ENCODE assay signal across 17 cellular contexts in genomic region chr5:16548812-16549211, GRCh38.
A peak's percentile ranks its signal among the peaks of the same experiment; 100 is the strongest.
DNase-seq lines count a peak whose midpoint lies in the region; ATAC-seq and TF ChIP-seq lines count a peak whose summit lies in the region.
"Had no signal": no experiment of that assay in that cellular context is flagged by ENCODE, and none has a peak within 500 bp of the region (broad histone marks: within the 10 kb centered on the region; RNA-seq: fewer than 3 reads in every experiment).

No MANE protein-coding gene starts in this region.

- H3K4me3 ChIP-seq in heart right ventricle (no peak overlapping the region), left ventricle myocardium inferior (no peak overlapping the region), psoas muscle (peak overlapping the region; percentile 55), vagina (no peak overlapping the region), tibial artery (no peak overlapping the region)

- H3K36me3 ChIP-seq in heart right ventricle = no peaks in the 10 kb centered on the region
- no peaks in the 10 kb centered on the region for H3K36me3 ChIP-seq in left ventricle myocardium inferior
- H3K36me3 ChIP-seq in psoas muscle (ENCODE audit: insufficient read depth in 1 of 2, low read depth in 1 of 2) = no peaks in the 10 kb centered on the region
- no peaks in the 10 kb centered on the region for H3K36me3 ChIP-seq in vagina
- H3K36me3 ChIP-seq in tibial artery = no peaks in the 10 kb centered on the region
- H3K36me3 ChIP-seq: BE2C had no signal

- intact Hi-C loops in heart right ventricle (cut with DNase I) = loop anchor here in 3 of 10 donors (5.0 to 10.0 kb wide), 3 partner anchors 42 to 116 kb away; no protein-coding TSS in a partner anchor
- intact Hi-C loops in Right ventricle myocardium inferior (cut with DNase I) = no loop called here
- intact Hi-C loops in left ventricle myocardium inferior (cut with micrococcal nuclease) = no loop called here
- intact Hi-C loops in psoas muscle (cut with DNase I) = loop anchor here in 1 of 2 donors (5.0 kb wide), 1 partner anchor 42 kb away; no protein-coding TSS in a partner anchor
- intact Hi-C loops in vagina (cut with DNase I) = loop anchor here (10.0 kb wide), 1 partner anchor 54 kb away; no protein-coding TSS in a partner anchor
- intact Hi-C loops in tibial artery (cut with DNase I; ENCODE audit: low total_unique reads) = no loop called here

- 69 to 78% methylated on average over 3 of the region's 3 CpGs for WGBS in heart right ventricle, 2 donors
- 54 to 77% (median 56%) methylated on average over 3 of the region's 3 CpGs for WGBS in psoas muscle, 3 donors

- H3K27ac ChIP-seq in heart right ventricle (peak overlapping the region in 7 of 10 donors; percentile 36 to 86 (median 60)), left ventricle myocardium inferior (replicated peaks) (peak overlapping the region; percentile 68), psoas muscle (peak overlapping the region; percentile 84), vagina (peak overlapping the region; percentile 64), tibial artery (peak overlapping the region in 1 of 2 donors; percentile 10)
- H3K27ac ChIP-seq: KMS-11 had no signal

- ATAC-seq in heart right ventricle (no peak), Right ventricle myocardium inferior (no peak), psoas muscle (peak in 1 of 4 donors; percentile 33), HG03442 (IDR thresholded peaks at IDR 0.05; ENCODE audit: unreplicated experiment) (no peak)

- H3K9me3 ChIP-seq in heart right ventricle = no peaks in the 10 kb centered on the region
- H3K9me3 ChIP-seq in left ventricle myocardium inferior (replicated peaks) = no peaks in the 10 kb centered on the region
- no peaks in the 10 kb centered on the region for H3K9me3 ChIP-seq in psoas muscle
- H3K9me3 ChIP-seq in vagina = no peaks in the 10 kb centered on the region
- H3K9me3 ChIP-seq in tibial artery = no peaks in the 10 kb centered on the region
- H3K9me3 ChIP-seq: BE2C had no signal

- TF ChIP-seq POLR2A in vagina (IDR thresholded peaks at IDR 0.05) = no peak

- TF ChIP-seq CTCF in heart right ventricle (IDR thresholded peaks at IDR 0.05) = no peak
- TF ChIP-seq CTCF in left ventricle myocardium inferior (IDR thresholded peaks at IDR 0.05; ENCODE audit: borderline replicate concordance) = no peak
- no peak for TF ChIP-seq CTCF in psoas muscle (IDR thresholded peaks at IDR 0.05)
- TF ChIP-seq CTCF in vagina (IDR thresholded peaks at IDR 0.05) = no peak
- no peak for TF ChIP-seq CTCF in tibial artery (IDR thresholded peaks at IDR 0.05)

- DNase-seq in heart right ventricle = no peak
- DNase-seq in Right ventricle myocardium inferior (ENCODE audit: missing footprints) = no peak
- DNase-seq in left ventricle myocardium inferior = no peak
- no peak for DNase-seq in psoas muscle
- no peak for DNase-seq in vagina (ENCODE audit: extremely low spot score in 2 of 2)
- DNase-seq in NCI-H2171 treated with DMSO at 0.1 percent for 48 hours (lab: John Stamatoyannopoulos, UW) = no peak
- DNase-seq in tibial artery = no peak
- DNase-seq: BE2C; CD4-positive, alpha-beta T cell; DMS153; GDM1; NCI-H1417; NCI-H187 treated with DMSO at 0.1 percent for 48 hours; NCI-H345; NCI-H524 treated with DMSO at 0.1 percent for 48 hours had no signal

- no peaks in the 10 kb centered on the region for H3K27me3 ChIP-seq in heart right ventricle
- H3K27me3 ChIP-seq in left ventricle myocardium inferior (ENCODE audit: low read depth) = no peaks in the 10 kb centered on the region
- no peaks in the 10 kb centered on the region for H3K27me3 ChIP-seq in psoas muscle (ENCODE audit: insufficient read depth in 3 of 3, low read length in 2 of 3)
- H3K27me3 ChIP-seq in vagina = no peaks in the 10 kb centered on the region
- H3K27me3 ChIP-seq in tibial artery = no peaks in the 10 kb centered on the region
- H3K27me3 ChIP-seq: BE2C had no signal

- H3K4me1 ChIP-seq in heart right ventricle = peaks cover 0 to 67% (median 13%) of the 10 kb centered on the region in 9 donors
- H3K4me1 ChIP-seq in left ventricle myocardium inferior = peaks cover 62% of the 10 kb centered on the region
- H3K4me1 ChIP-seq in psoas muscle = peaks cover 63% of the 10 kb centered on the region
- peaks cover 44% of the 10 kb centered on the region for H3K4me1 ChIP-seq in vagina
- H3K4me1 ChIP-seq in tibial artery = peaks cover 0 to 5% (median 0%) of the 10 kb centered on the region in 4 donors
